In genomic region chr10:89228136-89228535, GRCh38 we compare ENCODE assay signal across 28 cellular contexts. TPM values are rescaled to one million over a fixed set of nuclear protein-coding genes. Genes with fewer than 3 reads are reported as not detected.
"Had no signal": no experiment of that assay in that cellular context is flagged by ENCODE, and none has a peak within 500 bp of the region (broad histone marks: within the 10 kb centered on the region; RNA-seq: fewer than 3 reads in every experiment).

No MANE protein-coding gene starts in this region.

- H3K9me3 Mint-ChIP-seq: activated CD4-positive, alpha-beta T cell treated with anti-CD3 and anti-CD28 coated beads, Interleukin-2, amount 10 ng/mL, durations not matched to agents 24 days and 14 days; activated CD8-positive, alpha-beta T cell treated with anti-CD3 and anti-CD28 coated beads for 36 hours; activated T-cell treated with anti-CD3 and anti-CD28 coated beads, Interleukin-2, amount 50 U/mL, for 4 hours; activated T-helper 17 cell treated with anti-CD3 and anti-CD28 coated beads, Interleukin-2, amount 50 U/mL, for 72 hours had no signal

- H3K27me3 ChIP-seq: body of pancreas had no signal

- H3K27ac ChIP-seq: body of pancreas, epithelial cell of prostate had no signal

- H3K4me3 Mint-ChIP-seq: activated CD4-positive, alpha-beta T cell treated with anti-CD3 and anti-CD28 coated beads for 36 hours; activated CD4-positive, alpha-beta T cell treated with anti-CD3 and anti-CD28 coated beads, Interleukin-2, amount 10 ng/mL, durations not matched to agents 24 days and 14 days; activated CD8-positive, alpha-beta T cell treated with anti-CD3 and anti-CD28 coated beads for 36 hours; activated naive CD8-positive, alpha-beta T cell; activated T-cell treated with anti-CD3 and anti-CD28 coated beads, Interleukin-2, amount 50 U/mL, for 4 hours; activated T-helper 17 cell treated with anti-CD3 and anti-CD28 coated beads, Interleukin-2, amount 50 U/mL, for 72 hours had no signal

- H3K27ac Mint-ChIP-seq: activated CD4-positive, alpha-beta T cell treated with anti-CD3 and anti-CD28 coated beads for 36 hours; activated CD4-positive, alpha-beta T cell treated with anti-CD3 and anti-CD28 coated beads, Interleukin-2, amount 10 ng/mL, durations not matched to agents 24 days and 14 days; activated CD8-positive, alpha-beta T cell treated with anti-CD3 and anti-CD28 coated beads for 36 hours; activated naive CD8-positive, alpha-beta T cell had no signal

- DNase-seq: activated CD4-positive, alpha-beta T cell treated with anti-CD3 and anti-CD28 coated beads for 36 hours; activated CD4-positive, alpha-beta T cell treated with anti-CD3 and anti-CD28 coated beads, Interleukin-2, amount 10 ng/mL, durations not matched to agents 24 days and 14 days; activated CD4-positive, alpha-beta T cell treated with anti-CD3 and anti-CD28 coated beads, Interleukin-2, amount 50 U/mL, for 4 hours; activated CD4-positive, CD25-positive, alpha-beta regulatory T cell; activated CD4-positive, CD25-positive, alpha-beta regulatory T cell treated with anti-CD3 and anti-CD28 coated beads, Interleukin-2, amount 50 U/mL, for 72 hours; activated CD8-positive, alpha-beta memory T cell treated with anti-CD3 and anti-CD28 coated beads for 24 hours; activated CD8-positive, alpha-beta T cell treated with anti-CD3 and anti-CD28 coated beads for 36 hours; activated effector memory CD4-positive, alpha-beta T cell treated with Interleukin-2 at 50 U/mL for 16 hours; activated gamma-delta T cell treated with Interleukin-2 at 50 U/mL for 16 hours; activated naive CD4-positive, alpha-beta T cell treated with anti-CD3 and anti-CD28 coated beads, Interleukin-2, amount 50 U/mL, for 16 hours; activated naive CD4-positive, alpha-beta T cell treated with Interleukin-2 at 50 U/mL for 16 hours; activated T-cell treated with anti-CD3 and anti-CD28 coated beads, Interleukin-2, amount 50 U/mL, for 4 hours; amniotic stem cell; aorta; body of pancreas; central memory CD4-positive, alpha-beta T cell; cortex of kidney; dermis blood vessel endothelial cell; effector CD8-positive, alpha-beta T cell; foreskin fibroblast; head of caudate nucleus; T-helper 2 cell had no signal

- H3K27me3 Mint-ChIP-seq: activated CD4-positive, alpha-beta T cell treated with anti-CD3 and anti-CD28 coated beads for 36 hours; activated CD4-positive, alpha-beta T cell treated with anti-CD3 and anti-CD28 coated beads, Interleukin-2, amount 10 ng/mL, durations not matched to agents 24 days and 14 days; activated CD8-positive, alpha-beta T cell treated with anti-CD3 and anti-CD28 coated beads for 36 hours; activated naive CD8-positive, alpha-beta T cell; activated T-helper 17 cell treated with anti-CD3 and anti-CD28 coated beads, Interleukin-2, amount 50 U/mL, for 72 hours had no signal

- ATAC-seq: activated CD8-positive, alpha-beta T cell treated with anti-CD3 and anti-CD28 coated beads for 36 hours; activated T-cell treated with anti-CD3 and anti-CD28 coated beads, Interleukin-2, amount 50 U/mL, for 4 hours; body of pancreas had no signal

RNA-seq across cellular contexts. Expression of gene CH25H, which starts 21.0 kb away (rescaled TPM):
- total RNA-seq: activated CD4-positive, alpha-beta T cell treated with anti-CD3 and anti-CD28 coated beads for 36 hours; activated CD4-positive, alpha-beta T cell treated with anti-CD3 and anti-CD28 coated beads, Interleukin-2, amount 10 ng/mL, durations not matched to agents 24 days and 14 days; activated CD8-positive, alpha-beta T cell treated with anti-CD3 and anti-CD28 coated beads for 36 hours; activated T-helper 17 cell treated with anti-CD3 and anti-CD28 coated beads, Interleukin-2, amount 50 U/mL, for 72 hours; chondrocyte; endothelial cell of umbilical vein; T-helper 1 cell treated with Interleukin-12 subunit alpha and Interleukin-12 subunit beta and Interleukin-4 antibody, amounts not matched to agents 30 ng/mL and 1 ng/mL, for 36 hours had no signal
